In genomic region chr18:811192-812122, GRCh38 we compare ENCODE assay signal across 8 cellular contexts. TPM values are rescaled to one million over a fixed set of nuclear protein-coding genes. Genes with fewer than 3 reads are reported as not detected.
DNase-seq lines count a peak whose midpoint lies in the region; ATAC-seq and TF ChIP-seq lines count a peak whose summit lies in the region.

No MANE protein-coding gene starts in this region.

- peaks cover 0 to 51% (median 27%) of the 10 kb centered on the region in 12 donors for H3K4me1 ChIP-seq in heart left ventricle

- 1% methylated on average over 31 to 58 of the region's 58 CpGs for WGBS in heart left ventricle, 4 donors

- intact Hi-C loops in heart left ventricle (cut with DNase I), result no loop called here
- intact Hi-C loops in posterior vena cava (cut with DNase I), result no loop called here

- H3K9me3 ChIP-seq in heart left ventricle, result no peaks in the 10 kb centered on the region

- H3K36me3 ChIP-seq in heart left ventricle, result no peaks in the 10 kb centered on the region

- peaks cover 40% of the 10 kb centered on the region for H3K4me1 Mint-ChIP-seq in activated T-helper 17 cell treated with anti-CD3 and anti-CD28 coated beads, Interleukin-2, amount 50 U/mL, for 72 hours

- peak overlapping the region; percentile 93 for H3K4me3 Mint-ChIP-seq in activated T-helper 17 cell treated with anti-CD3 and anti-CD28 coated beads, Interleukin-2, amount 50 U/mL, for 72 hours

- H3K4me3 ChIP-seq in heart left ventricle, result peak overlapping the region; percentile 70 to 98 (median 91)

- no peaks in the 10 kb centered on the region for H3K9me3 Mint-ChIP-seq in activated T-helper 17 cell treated with anti-CD3 and anti-CD28 coated beads, Interleukin-2, amount 50 U/mL, for 72 hours

- H3K27me3 Mint-ChIP-seq in activated T-helper 17 cell treated with anti-CD3 and anti-CD28 coated beads, Interleukin-2, amount 50 U/mL, for 72 hours, result no peaks in the 10 kb centered on the region

- peak overlapping the region; percentile 96 for H3K27ac Mint-ChIP-seq in activated T-helper 17 cell treated with anti-CD3 and anti-CD28 coated beads, Interleukin-2, amount 50 U/mL, for 72 hours

- ATAC-seq in GM21367 (IDR thresholded peaks at IDR 0.05; ENCODE audit: unreplicated experiment) (peak; percentile 38), HG03565 (IDR thresholded peaks at IDR 0.05; ENCODE audit: unreplicated experiment) (peak; percentile 20), heart left ventricle (peak; percentile 2 to 53 (median 26))
- peak; percentile 3 for ATAC-seq in activated T-helper 17 cell treated with anti-CD3 and anti-CD28 coated beads, Interleukin-2, amount 50 U/mL, for 72 hours (replicated peaks)

- peak overlapping the region; percentile 89 to 98 (median 96) for H3K27ac ChIP-seq in heart left ventricle

- H3K36me3 Mint-ChIP-seq in activated T-helper 17 cell treated with anti-CD3 and anti-CD28 coated beads, Interleukin-2, amount 50 U/mL, for 72 hours (ENCODE audit: low read depth), result peaks cover 25% of the 10 kb centered on the region

- peak; percentile 22 for DNase-seq in Daoy (ENCODE audit: low read depth)
- DNase-seq in heart left ventricle, result peak in 4 of 5 donors; percentile 20 to 63 (median 52)
- DNase-seq in posterior vena cava (ENCODE audit: low spot score), result peak; percentile 81
- no peak for DNase-seq in SIG-M5 treated with dmso at 0.1 percent for 504 hours (lab: John Stamatoyannopoulos, UW; ENCODE audit: unreplicated experiment)
- no peak for DNase-seq in cerebellar cortex (ENCODE audit: low spot score)

- peaks cover 0 to 52% (median 0%) of the 10 kb centered on the region in 9 donors for H3K27me3 ChIP-seq in heart left ventricle

- no peak for TF ChIP-seq POLR2A in heart left ventricle (IDR thresholded peaks at IDR 0.05)

- no peak for TF ChIP-seq CTCF in heart left ventricle (IDR thresholded peaks at IDR 0.05)

RNA-seq across cellular contexts. Expression of gene YES1, which starts 0.6 kb away (rescaled TPM):
- total RNA-seq in Daoy (2014; rRNA removed; shearing (Covaris generic)), result 43.8 and 48.8 TPM in 2 replicates
- total RNA-seq in activated T-helper 17 cell treated with anti-CD3 and anti-CD28 coated beads, Interleukin-2, amount 50 U/mL, for 72 hours, result 10 to 100 TPM; 12.1 to 22.0 TPM
- total RNA-seq in heart left ventricle, result 10 to 100 TPM; 18.1 to 50.2 (median 23.5) TPM
- 10 to 100 TPM in 1 of 2 donors, 1 to 10 TPM in 1; 7.1 to 25.1 TPM for polyA plus RNA-seq in heart left ventricle
- total RNA-seq in posterior vena cava, result 10 to 100 TPM; 28.7 to 51.6 TPM

Comparison
In these comparisons a context has a peak if more than half of its experiments do, and no peak if none do; other contexts are left out.
1. DNase-seq: peak in Daoy (single experiment), heart left ventricle (4 of 5) and posterior vena cava (single experiment); none in SIG-M5 treated with dmso at 0.1 percent for 504 hours (single experiment) and cerebellar cortex (single experiment).
2. Peak in every context shown above with its lines, with median percentiles within 50 percentile points of each other: ATAC-seq.